In the genomic region with DNA sequence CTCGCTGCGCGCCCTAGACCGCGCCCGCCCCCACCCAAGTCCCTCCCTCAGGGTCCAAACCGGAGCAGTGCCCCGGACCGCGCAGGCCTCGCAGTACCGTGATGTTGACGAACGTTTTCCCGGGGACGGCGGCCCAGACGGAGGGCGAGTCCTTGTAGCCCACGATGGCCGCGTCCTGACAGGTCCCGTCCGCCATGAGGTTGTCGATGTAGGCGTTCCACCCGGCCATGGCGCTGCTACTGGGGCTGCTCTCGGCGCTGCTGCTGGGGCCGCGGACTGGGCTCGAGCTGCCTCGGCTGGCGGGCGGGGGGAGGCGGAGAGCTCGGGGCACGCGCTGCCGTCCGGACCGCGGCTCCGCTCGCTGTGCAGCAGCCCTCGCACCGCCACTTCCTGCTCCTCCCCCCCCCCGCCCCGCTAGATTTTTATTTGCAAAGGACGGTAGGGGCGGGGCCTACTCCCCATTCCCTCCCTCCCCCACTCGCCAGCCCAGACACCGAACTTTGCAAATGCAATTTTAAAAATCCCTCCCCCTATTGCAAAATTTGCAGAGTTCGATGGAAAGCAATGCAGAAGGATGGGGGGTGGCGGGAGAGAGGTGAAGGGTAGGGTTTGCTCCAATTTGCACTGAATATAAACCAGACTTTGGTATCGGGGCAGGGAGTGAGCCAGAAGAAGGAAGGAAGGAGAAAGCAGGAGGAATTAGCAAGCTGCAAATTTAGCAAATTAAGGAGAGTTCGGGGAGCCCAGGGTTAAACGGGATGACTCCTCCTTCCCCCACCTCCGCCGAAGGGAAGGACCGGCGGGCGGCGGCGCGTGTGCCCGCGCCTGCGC, we compare ENCODE assay signal across 8 cellular contexts. TPM values are rescaled to one million over a fixed set of nuclear protein-coding genes. Genes with fewer than 3 reads are reported as not detected.
DNase-seq lines count a peak whose midpoint lies in the region; ATAC-seq and TF ChIP-seq lines count a peak whose summit lies in the region.

TSS of gene PFN1 (minus strand) at position 365 of the 831 bp plus-strand sequence. CDS start at position 229, 136 bp downstream.

- H3K4me1 ChIP-seq in Panc1 (ENCODE audit: control insufficient read depth, insufficient read depth, low read length) (peaks cover 35% of the 10 kb centered on the region), esophagus (ENCODE audit: control insufficient read depth in 2 of 2, insufficient read depth in 2 of 2, low read length in 1 of 2) (peaks cover 4 to 15% of the 10 kb centered on the region in 2 donors), mucosa of stomach (ENCODE audit: control insufficient read depth, insufficient read depth, low read length) (peaks cover 38% of the 10 kb centered on the region)

- H3K4me3 Mint-ChIP-seq in activated T-cell treated with anti-CD3 and anti-CD28 coated beads, Interleukin-2, amount 50 U/mL, for 4 hours: peak within 1 kb of the TSS; percentile 94

- no TSS peak for BruUV-seq in Panc1 (replicated peaks; lab: Mats Ljungman, UMichigan)

- H3K9me3 ChIP-seq in Panc1 (ENCODE audit: control insufficient read depth, insufficient read depth, low read depth, low read length) (no peaks in the 10 kb centered on the region), esophagus (ENCODE audit: control insufficient read depth in 2 of 2, insufficient read depth in 1 of 2, low read depth in 1 of 2, low read length in 1 of 2) (no peaks in the 10 kb centered on the region), mucosa of stomach (ENCODE audit: control insufficient read depth, low read length) (no peaks in the 10 kb centered on the region)

- POLR2A ChIA-PET in Panc1 (lab: Charles Lee): interaction anchor here (0.6 to 1.1 kb wide), 3 partner anchors 19 to 1000 kb away, joined by 4 to 11 read pairs (median 8); partner anchors contain the start of gene SPAG7

- peak; percentile 40 for ATAC-seq in Panc1
- ATAC-seq in activated T-cell treated with anti-CD3 and anti-CD28 coated beads, Interleukin-2, amount 50 U/mL, for 4 hours: peak; percentile 49 to 51

- H3K9me3 Mint-ChIP-seq in activated T-cell treated with anti-CD3 and anti-CD28 coated beads, Interleukin-2, amount 50 U/mL, for 4 hours: no peaks in the 10 kb centered on the region

- H3K36me3 ChIP-seq in Panc1 (ENCODE audit: control insufficient read depth, insufficient read depth, low read length) (peaks cover 6% of the 10 kb centered on the region), esophagus (ENCODE audit: control insufficient read depth in 2 of 2, insufficient read depth in 2 of 2, low read length in 1 of 2) (peaks cover 0 to 16% of the 10 kb centered on the region in 2 donors), mucosa of stomach (ENCODE audit: control insufficient read depth, insufficient read depth, low read length) (peaks cover 5% of the 10 kb centered on the region)

- peak within 1 kb of the TSS; percentile 99 for H3K9ac ChIP-seq in mucosa of stomach (ENCODE audit: low read length)

- H3K4me3 ChIP-seq in Panc1 (ENCODE audit: low read depth in 2 of 2, low read length in 2 of 2) (peak within 1 kb of the TSS; percentile 83 to 85), esophagus (ENCODE audit: low read depth in 1 of 2, low read length in 2 of 2) (peak within 1 kb of the TSS; percentile 77 to 99), mucosa of stomach (ENCODE audit: low read length) (peak within 1 kb of the TSS; percentile 84)

- H3K27me3 ChIP-seq in Panc1 (ENCODE audit: control insufficient read depth, insufficient read depth, low read length) (no peaks in the 10 kb centered on the region), esophagus (ENCODE audit: control insufficient read depth in 1 of 2, insufficient read depth in 2 of 2, low read length in 2 of 2) (no peaks in the 10 kb centered on the region), mucosa of stomach (ENCODE audit: control insufficient read depth, insufficient read depth, low read length) (no peaks in the 10 kb centered on the region)

- peak; percentile 96 for TF ChIP-seq POLR2A in GM18526 (IDR thresholded peaks at IDR 0.05; ENCODE audit: extremely low read depth, insufficient read length)

- no peak for TF ChIP-seq CTCF in Panc1 (IDR thresholded peaks at IDR 0.05)

- peaks cover 43% of the 10 kb centered on the region for H3K4me1 Mint-ChIP-seq in activated T-cell treated with anti-CD3 and anti-CD28 coated beads, Interleukin-2, amount 50 U/mL, for 4 hours (ENCODE audit: low read depth)

- peak; percentile 86 for DNase-seq in A172 (ENCODE audit: low spot score)
- peak; percentile 81 for DNase-seq in HuH-7.5 (ENCODE audit: low spot score)
- DNase-seq in Panc1 (ENCODE audit: low read depth, low spot score): no peak
- peak; percentile 88 for DNase-seq in activated T-cell treated with anti-CD3 and anti-CD28 coated beads, Interleukin-2, amount 50 U/mL, for 4 hours
- peak; percentile 81 to 83 for DNase-seq in stimulated activated CD8-positive, alpha-beta memory T cell treated with anti-CD3 and anti-CD28 coated beads, Interleukin-4, amount 100 ng/mL, for 4 hours (ENCODE audit: low read depth in 2 of 2, low spot score in 1 of 2)

- H3K27me3 Mint-ChIP-seq in activated T-cell treated with anti-CD3 and anti-CD28 coated beads, Interleukin-2, amount 50 U/mL, for 4 hours (ENCODE audit: low read depth): no peaks in the 10 kb centered on the region

- intact Hi-C loops in Panc1 (cut with micrococcal nuclease; ENCODE audit: unreplicated experiment): no loop called here

- CTCF ChIA-PET in Panc1 (lab: Charles Lee): no interaction called here

- 0 to 1% methylated on average over 56 to 70 of the region's 70 CpGs for WGBS in esophagus, 2 donors

- in situ Hi-C loops in Panc1 (cut with HindIII; ENCODE audit: low pct_unique_long_range_greater_than_20kb, low sequenced_read_pairs): no loop called here

- peaks cover 29% of the 10 kb centered on the region for H3K36me3 Mint-ChIP-seq in activated T-cell treated with anti-CD3 and anti-CD28 coated beads, Interleukin-2, amount 50 U/mL, for 4 hours (ENCODE audit: insufficient read depth)

- H3K27ac ChIP-seq in Panc1 (ENCODE audit: low read length) (peak within 1 kb of the TSS; percentile 94), esophagus (ENCODE audit: low read depth in 2 of 2, low read length in 1 of 2) (peak within 1 kb of the TSS; percentile 99 to 100)

RNA-seq across cellular contexts. Expression of gene PFN1, which starts in this region (rescaled TPM):
- 1,113 and 1,180 TPM in 2 replicates for total RNA-seq in A172 (2014; rRNA removed; shearing (Covaris generic))
- total RNA-seq in Panc1 (2021; ENCODE audit: unreplicated experiment): 1,074 TPM
- 3,457 TPM for polyA plus RNA-seq in Panc1 (2012; ENCODE audit: insufficient read length)
- 1,000 to 10,000 TPM; 1,652 to 1,716 (median 1,674) TPM for total RNA-seq in activated T-cell treated with anti-CD3 and anti-CD28 coated beads, Interleukin-2, amount 50 U/mL, for 4 hours
- polyA plus RNA-seq in esophagus: 100 to 1,000 TPM; 371 to 761 TPM
